Comparison of ENCODE assay signal across 1 cellular context in genomic region chr16:75389096-75389692, GRCh38.
TF ChIP-seq lines count a peak whose summit lies in the region.

No MANE protein-coding gene starts in this region.

TF ChIP-seq in SK-N-SH treated with all-trans-retinoic acid at 6 μM for 48 hours, 23 proteins besides CTCF, POLR2A, EP300 and RAD21 (continued from another document):
- TF ChIP-seq PATZ1 (CRISPR knock-in tag; IDR thresholded peaks at IDR 0.05; ENCODE audit: borderline replicate concordance), result no peak
- TF ChIP-seq ZNF8 (CRISPR knock-in tag; IDR thresholded peaks at IDR 0.05), result no peak
- no peak for TF ChIP-seq ZC3H10 (CRISPR knock-in tag; IDR thresholded peaks at IDR 0.05)
- TF ChIP-seq TCF4 (CRISPR knock-in tag; IDR thresholded peaks at IDR 0.05; ENCODE audit: borderline replicate concordance), result no peak
- no peak for TF ChIP-seq GLIS3 (CRISPR knock-in tag; IDR thresholded peaks at IDR 0.05)
- TF ChIP-seq CREB5 (CRISPR knock-in tag; IDR thresholded peaks at IDR 0.05; ENCODE audit: low read depth), result no peak
- no peak for TF ChIP-seq SNAI2 (CRISPR knock-in tag; IDR thresholded peaks at IDR 0.05)
- TF ChIP-seq CSDC2 (CRISPR knock-in tag; IDR thresholded peaks at IDR 0.05), result no peak
- TF ChIP-seq ISL1 (CRISPR knock-in tag; IDR thresholded peaks at IDR 0.05), result no peak
- no peak for TF ChIP-seq CSRNP3 (CRISPR knock-in tag; IDR thresholded peaks at IDR 0.05)
